Comparison of ENCODE assay signal across 1 cellular context in the genomic region with DNA sequence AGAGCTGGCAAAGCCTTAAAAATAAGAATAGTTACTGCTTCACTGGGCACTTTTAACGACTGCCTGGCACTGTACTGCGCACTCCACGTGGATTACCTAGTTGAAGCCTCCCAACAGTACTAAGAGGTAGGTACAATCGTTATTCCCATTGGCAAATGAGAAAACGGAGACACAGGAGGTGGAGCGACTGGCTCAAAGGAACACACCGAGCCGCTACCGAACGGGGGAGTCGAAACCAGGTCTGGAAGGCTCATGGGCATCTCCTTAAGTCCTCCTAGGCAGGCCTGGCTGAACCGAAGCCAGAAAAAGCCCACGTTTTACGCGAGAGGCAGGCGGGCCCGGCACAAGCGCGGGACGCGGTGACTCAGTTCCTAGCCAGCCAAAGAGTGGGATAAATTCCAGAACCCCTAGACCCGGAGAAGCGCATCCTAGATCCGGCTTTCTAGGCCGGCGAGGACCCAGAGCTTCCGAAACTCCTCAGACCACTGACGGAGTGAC.
TF ChIP-seq lines count a peak whose summit lies in the region.

No MANE protein-coding gene starts in this region.

TF ChIP-seq in HepG2, 621 proteins besides CTCF, POLR2A, EP300 and RAD21 (continued from another document):
- TF ChIP-seq, protein P1, sequence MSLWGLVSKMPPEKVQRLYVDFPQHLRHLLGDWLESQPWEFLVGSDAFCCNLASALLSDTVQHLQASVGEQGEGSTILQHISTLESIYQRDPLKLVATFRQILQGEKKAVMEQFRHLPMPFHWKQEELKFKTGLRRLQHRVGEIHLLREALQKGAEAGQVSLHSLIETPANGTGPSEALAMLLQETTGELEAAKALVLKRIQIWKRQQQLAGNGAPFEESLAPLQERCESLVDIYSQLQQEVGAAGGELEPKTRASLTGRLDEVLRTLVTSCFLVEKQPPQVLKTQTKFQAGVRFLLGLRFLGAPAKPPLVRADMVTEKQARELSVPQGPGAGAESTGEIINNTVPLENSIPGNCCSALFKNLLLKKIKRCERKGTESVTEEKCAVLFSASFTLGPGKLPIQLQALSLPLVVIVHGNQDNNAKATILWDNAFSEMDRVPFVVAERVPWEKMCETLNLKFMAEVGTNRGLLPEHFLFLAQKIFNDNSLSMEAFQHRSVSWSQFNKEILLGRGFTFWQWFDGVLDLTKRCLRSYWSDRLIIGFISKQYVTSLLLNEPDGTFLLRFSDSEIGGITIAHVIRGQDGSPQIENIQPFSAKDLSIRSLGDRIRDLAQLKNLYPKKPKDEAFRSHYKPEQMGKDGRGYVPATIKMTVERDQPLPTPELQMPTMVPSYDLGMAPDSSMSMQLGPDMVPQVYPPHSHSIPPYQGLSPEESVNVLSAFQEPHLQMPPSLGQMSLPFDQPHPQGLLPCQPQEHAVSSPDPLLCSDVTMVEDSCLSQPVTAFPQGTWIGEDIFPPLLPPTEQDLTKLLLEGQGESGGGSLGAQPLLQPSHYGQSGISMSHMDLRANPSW (CRISPR knock-in tag; IDR thresholded peaks at IDR 0.05; ENCODE audit: borderline replicate concordance): no peak
- TF ChIP-seq, protein P2, sequence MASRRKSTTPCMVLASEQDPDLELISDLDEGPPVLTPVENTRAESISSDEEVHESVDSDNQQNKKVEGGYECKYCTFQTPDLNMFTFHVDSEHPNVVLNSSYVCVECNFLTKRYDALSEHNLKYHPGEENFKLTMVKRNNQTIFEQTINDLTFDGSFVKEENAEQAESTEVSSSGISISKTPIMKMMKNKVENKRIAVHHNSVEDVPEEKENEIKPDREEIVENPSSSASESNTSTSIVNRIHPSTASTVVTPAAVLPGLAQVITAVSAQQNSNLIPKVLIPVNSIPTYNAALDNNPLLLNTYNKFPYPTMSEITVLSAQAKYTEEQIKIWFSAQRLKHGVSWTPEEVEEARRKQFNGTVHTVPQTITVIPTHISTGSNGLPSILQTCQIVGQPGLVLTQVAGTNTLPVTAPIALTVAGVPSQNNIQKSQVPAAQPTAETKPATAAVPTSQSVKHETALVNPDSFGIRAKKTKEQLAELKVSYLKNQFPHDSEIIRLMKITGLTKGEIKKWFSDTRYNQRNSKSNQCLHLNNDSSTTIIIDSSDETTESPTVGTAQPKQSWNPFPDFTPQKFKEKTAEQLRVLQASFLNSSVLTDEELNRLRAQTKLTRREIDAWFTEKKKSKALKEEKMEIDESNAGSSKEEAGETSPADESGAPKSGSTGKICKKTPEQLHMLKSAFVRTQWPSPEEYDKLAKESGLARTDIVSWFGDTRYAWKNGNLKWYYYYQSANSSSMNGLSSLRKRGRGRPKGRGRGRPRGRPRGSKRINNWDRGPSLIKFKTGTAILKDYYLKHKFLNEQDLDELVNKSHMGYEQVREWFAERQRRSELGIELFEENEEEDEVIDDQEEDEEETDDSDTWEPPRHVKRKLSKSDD (CRISPR knock-in tag; IDR thresholded peaks at IDR 0.05; ENCODE audit: low read depth): no peak
- TF ChIP-seq ZNF558 (CRISPR knock-in tag; IDR thresholded peaks at IDR 0.05; ENCODE audit: borderline replicate concordance) (no peak), SNAPC4 (CRISPR knock-in tag; IDR thresholded peaks at IDR 0.05) (no peak), RARG (CRISPR knock-in tag; IDR thresholded peaks at IDR 0.05; ENCODE audit: low read depth) (0 out of 2 replicates have a peak, but pooled peaks have one; percentile 12), HNF1B (CRISPR knock-in tag; IDR thresholded peaks at IDR 0.05) (no peak), ZNF180 (CRISPR knock-in tag; IDR thresholded peaks at IDR 0.05; ENCODE audit: borderline replicate concordance, low read depth) (no peak), TARDBP (CRISPR knock-in tag; IDR thresholded peaks at IDR 0.05) (no peak), ZNF567 (CRISPR knock-in tag; IDR thresholded peaks at IDR 0.05; ENCODE audit: borderline replicate concordance) (no peak)
- TF ChIP-seq, protein P3, sequence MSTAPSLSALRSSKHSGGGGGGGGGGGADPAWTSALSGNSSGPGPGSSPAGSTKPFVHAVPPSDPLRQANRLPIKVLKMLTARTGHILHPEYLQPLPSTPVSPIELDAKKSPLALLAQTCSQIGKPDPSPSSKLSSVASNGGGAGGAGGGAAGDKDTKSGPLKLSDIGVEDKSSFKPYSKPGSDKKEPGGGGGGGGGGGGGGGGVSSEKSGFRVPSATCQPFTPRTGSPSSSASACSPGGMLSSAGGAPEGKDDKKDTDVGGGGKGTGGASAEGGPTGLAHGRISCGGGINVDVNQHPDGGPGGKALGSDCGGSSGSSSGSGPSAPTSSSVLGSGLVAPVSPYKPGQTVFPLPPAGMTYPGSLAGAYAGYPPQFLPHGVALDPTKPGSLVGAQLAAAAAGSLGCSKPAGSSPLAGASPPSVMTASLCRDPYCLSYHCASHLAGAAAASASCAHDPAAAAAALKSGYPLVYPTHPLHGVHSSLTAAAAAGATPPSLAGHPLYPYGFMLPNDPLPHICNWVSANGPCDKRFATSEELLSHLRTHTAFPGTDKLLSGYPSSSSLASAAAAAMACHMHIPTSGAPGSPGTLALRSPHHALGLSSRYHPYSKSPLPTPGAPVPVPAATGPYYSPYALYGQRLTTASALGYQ (CRISPR knock-in tag; IDR thresholded peaks at IDR 0.05): no peak
